Comparison of ENCODE assay signal across 19 cellular contexts in the genomic region with DNA sequence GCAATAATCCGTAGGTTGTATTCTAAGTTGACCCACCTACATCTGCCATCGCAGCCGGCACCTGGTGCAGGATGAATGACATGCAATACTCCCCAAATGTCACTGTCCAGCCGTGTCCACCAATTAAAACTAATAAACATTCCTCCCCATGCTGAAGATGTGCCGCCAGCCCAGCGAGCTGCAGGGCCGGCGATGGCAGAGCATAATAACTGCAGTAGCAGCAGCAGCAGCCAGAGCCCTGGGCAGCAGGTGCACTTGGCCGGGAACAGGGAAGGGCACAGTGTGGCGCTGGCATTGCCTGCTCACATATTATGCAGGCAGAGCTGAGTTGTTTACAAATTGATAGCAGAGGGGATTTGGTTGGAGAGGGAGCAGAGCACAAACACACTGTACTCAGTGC.
DNase-seq lines count a peak whose midpoint lies in the region; FAIRE-seq and TF ChIP-seq lines count a peak whose summit lies in the region.
"Had no signal": no experiment of that assay in that cellular context is flagged by ENCODE, and none has a peak within 500 bp of the region (broad histone marks: within the 10 kb centered on the region; RNA-seq: fewer than 3 reads in every experiment).

No MANE protein-coding gene starts in this region.

- intact Hi-C loops in activated CD4-positive, alpha-beta memory T cell treated with anti-CD3 and anti-CD28 coated beads for 36 hours (cut with micrococcal nuclease) = no loop called here

- H3K4me1 Mint-ChIP-seq in endodermal cell = peaks cover 33% of the 10 kb centered on the region
- peaks cover 5% of the 10 kb centered on the region for H3K4me1 Mint-ChIP-seq in activated CD4-positive, alpha-beta memory T cell treated with anti-CD3 and anti-CD28 coated beads for 36 hours (ENCODE audit: low read depth)

- peaks cover 92% of the 10 kb centered on the region for H3K27me3 Mint-ChIP-seq in endodermal cell (ENCODE audit: insufficient read depth)
- H3K27me3 Mint-ChIP-seq in activated CD4-positive, alpha-beta memory T cell treated with anti-CD3 and anti-CD28 coated beads for 36 hours = no peaks in the 10 kb centered on the region
- H3K27me3 Mint-ChIP-seq: memory B cell had no signal

- WGBS in endodermal cell (ENCODE audit: insufficient coverage in 1 of 2, insufficient read length in 1 of 2), 2 experiments = 89 to 97% methylated on average over 5 to 10 of the region's 10 CpGs
- WGBS in small intestine, 3 donors = 23 to 56% (median 32%) methylated on average over 10 of the region's 10 CpGs

- no peak overlapping the region for H3K4me3 Mint-ChIP-seq in endodermal cell
- H3K4me3 Mint-ChIP-seq in activated CD4-positive, alpha-beta memory T cell treated with anti-CD3 and anti-CD28 coated beads for 36 hours = no peak overlapping the region
- H3K4me3 Mint-ChIP-seq: memory B cell; T-helper 1 cell treated with Interleukin-12 subunit alpha and Interleukin-12 subunit beta and Interleukin-4 antibody, amounts not matched to agents 30 μg/mL and 1 μg/mL, for 36 hours had no signal

- no peak overlapping the region for H3K9ac ChIP-seq in endodermal cell (ENCODE audit: extremely low read depth, low read length, poor library complexity, severe bottlenecking)
- H3K9ac ChIP-seq: BLaER1 treated with 17β-estradiol and CSF1 and Interleukin-3, amounts not matched to agents 10 nM and 100 nM had no signal

- FAIRE-seq in small intestine (lab: Jason Lieb, UNC) = no peak

- H3K36me3 ChIP-seq in endodermal cell (ENCODE audit: control insufficient read depth, insufficient read depth, low read length) (no peaks in the 10 kb centered on the region), small intestine (ENCODE audit: control insufficient read depth in 2 of 2, insufficient read depth in 2 of 2, low read length in 2 of 2) (no peaks in the 10 kb centered on the region), WERI-Rb-1 (no peaks in the 10 kb centered on the region)
- H3K36me3 ChIP-seq: BLaER1 treated with 17β-estradiol and CSF1 and Interleukin-3, amounts not matched to agents 10 nM and 100 nM; neutrophil had no signal

- no peak for TF ChIP-seq CTCF in endodermal cell (conservative IDR thresholded peaks at IDR 0.05)
- TF ChIP-seq CTCF in WERI-Rb-1 (IDR thresholded peaks at IDR 0.05; ENCODE audit: low read depth, low read length) = no peak

- no peaks in the 10 kb centered on the region for H3K36me3 Mint-ChIP-seq in endodermal cell (ENCODE audit: low read depth)
- H3K36me3 Mint-ChIP-seq in activated CD4-positive, alpha-beta memory T cell treated with anti-CD3 and anti-CD28 coated beads for 36 hours = no peaks in the 10 kb centered on the region
- H3K36me3 Mint-ChIP-seq: memory B cell had no signal

- POLR2A ChIA-PET in activated CD4-positive, alpha-beta memory T cell treated with anti-CD3 and anti-CD28 coated beads for 36 hours (lab: Charles Lee) = no interaction called here

- peaks cover 77% of the 10 kb centered on the region for H3K27me3 ChIP-seq in endodermal cell (ENCODE audit: control insufficient read depth, insufficient read depth, low read length, poor library complexity, severe bottlenecking)
- H3K27me3 ChIP-seq in small intestine (ENCODE audit: control insufficient read depth in 2 of 2, insufficient read depth in 2 of 2, low read length in 2 of 2) = no peaks in the 10 kb centered on the region
- H3K27me3 ChIP-seq in WERI-Rb-1 (ENCODE audit: insufficient read depth, low read depth, severe bottlenecking) = no peaks in the 10 kb centered on the region
- H3K27me3 ChIP-seq: BLaER1 treated with 17β-estradiol and CSF1 and Interleukin-3, amounts not matched to agents 10 nM and 100 nM; neutrophil had no signal

- H3K27ac ChIP-seq in endodermal cell (ENCODE audit: low read depth, low read length) (no peak overlapping the region), small intestine (ENCODE audit: low read depth in 1 of 2, low read length in 1 of 2) (no peak overlapping the region), WERI-Rb-1 (no peak overlapping the region)
- H3K27ac ChIP-seq: BLaER1 treated with 17β-estradiol and CSF1 and Interleukin-3, amounts not matched to agents 10 nM and 100 nM; neutrophil had no signal

- H3K9me3 ChIP-seq in endodermal cell (ENCODE audit: control insufficient read depth, low read length) = peaks cover 6% of the 10 kb centered on the region
- H3K9me3 ChIP-seq in small intestine (ENCODE audit: control insufficient read depth, low read depth) = no peaks in the 10 kb centered on the region
- H3K9me3 ChIP-seq in WERI-Rb-1 (ENCODE audit: severe bottlenecking) = no peaks in the 10 kb centered on the region
- H3K9me3 ChIP-seq: BLaER1 treated with 17β-estradiol and CSF1 and Interleukin-3, amounts not matched to agents 10 nM and 100 nM; neutrophil had no signal

- DNase-seq in NCI-H2029 (lab: John Stamatoyannopoulos, UW) = peak; percentile 40
- no peak for DNase-seq in NCI-H2029 treated with DMSO at 0.1 percent for 48 hours (lab: John Stamatoyannopoulos, UW)
- DNase-seq in NCI-H510A (lab: John Stamatoyannopoulos, UW) = peak; percentile 23
- peak; percentile 46 for DNase-seq in endodermal cell
- DNase-seq in small intestine = peak; percentile 36
- no peak for DNase-seq in WERI-Rb-1
- DNase-seq in SIG-M5 (lab: John Stamatoyannopoulos, UW) = no peak
- no peak for DNase-seq in activated CD4-positive, alpha-beta memory T cell treated with anti-CD3 and anti-CD28 coated beads for 36 hours
- DNase-seq: 8988T; activated naive CD4-positive, alpha-beta T cell treated with Interleukin-2 at 50 U/mL for 16 hours; erythroblast; GOT3; NCI-H226; RPMI8226; stimulated activated CD4-positive, alpha-beta T cell treated with anti-CD3 and anti-CD28 coated beads, Interleukin-4, amount 100 ng/mL, for 24 hours had no signal

- peaks cover 3% of the 10 kb centered on the region for H3K9me3 Mint-ChIP-seq in endodermal cell
- H3K9me3 Mint-ChIP-seq in activated CD4-positive, alpha-beta memory T cell treated with anti-CD3 and anti-CD28 coated beads for 36 hours = no peaks in the 10 kb centered on the region
- H3K9me3 Mint-ChIP-seq: T-helper 1 cell treated with Interleukin-12 subunit alpha and Interleukin-12 subunit beta and Interleukin-4 antibody, amounts not matched to agents 30 μg/mL and 1 μg/mL, for 36 hours had no signal

- no peak overlapping the region for H3K27ac Mint-ChIP-seq in endodermal cell
- no peak overlapping the region for H3K27ac Mint-ChIP-seq in activated CD4-positive, alpha-beta memory T cell treated with anti-CD3 and anti-CD28 coated beads for 36 hours
- H3K27ac Mint-ChIP-seq: memory B cell; T-helper 1 cell treated with Interleukin-12 subunit alpha and Interleukin-12 subunit beta and Interleukin-4 antibody, amounts not matched to agents 30 μg/mL and 1 μg/mL, for 36 hours had no signal

- H3K4me3 ChIP-seq in endodermal cell (ENCODE audit: low read length) = no peak overlapping the region
- H3K4me3 ChIP-seq in small intestine (ENCODE audit: low read depth in 1 of 2, low read length in 2 of 2) = no peak overlapping the region
- H3K4me3 ChIP-seq in WERI-Rb-1 (ENCODE audit: low read depth, low read length) = no peak overlapping the region
- H3K4me3 ChIP-seq: BLaER1 treated with 17β-estradiol and CSF1 and Interleukin-3, amounts not matched to agents 10 nM and 100 nM had no signal

- CTCF ChIA-PET in activated CD4-positive, alpha-beta memory T cell treated with anti-CD3 and anti-CD28 coated beads for 36 hours (lab: Charles Lee) = interaction anchor here (1.1 kb wide), 1 partner anchor 533 kb away, joined by 6 read pairs; no protein-coding TSS in a partner anchor

- H3K4me1 ChIP-seq in endodermal cell (ENCODE audit: control insufficient read depth, insufficient read depth, low read length) = peaks cover 9% of the 10 kb centered on the region
- no peaks in the 10 kb centered on the region for H3K4me1 ChIP-seq in small intestine (ENCODE audit: control insufficient read depth in 2 of 2, insufficient read depth in 1 of 2, low read depth in 1 of 2, low read length in 1 of 2)

Comparison
In these comparisons a context has a peak if more than half of its experiments do, and no peak if none do; other contexts are left out.
1. DNase-seq: peak in NCI-H2029 (single experiment), NCI-H510A (single experiment), endodermal cell (single experiment) and small intestine (single experiment); none in NCI-H2029 treated with DMSO at 0.1 percent for 48 hours (single experiment), WERI-Rb-1 (single experiment), SIG-M5 (single experiment) and activated CD4-positive, alpha-beta memory T cell treated with anti-CD3 and anti-CD28 coated beads for 36 hours (single experiment).